2 cellular contexts compared by ENCODE assay signal in the genomic region with DNA sequence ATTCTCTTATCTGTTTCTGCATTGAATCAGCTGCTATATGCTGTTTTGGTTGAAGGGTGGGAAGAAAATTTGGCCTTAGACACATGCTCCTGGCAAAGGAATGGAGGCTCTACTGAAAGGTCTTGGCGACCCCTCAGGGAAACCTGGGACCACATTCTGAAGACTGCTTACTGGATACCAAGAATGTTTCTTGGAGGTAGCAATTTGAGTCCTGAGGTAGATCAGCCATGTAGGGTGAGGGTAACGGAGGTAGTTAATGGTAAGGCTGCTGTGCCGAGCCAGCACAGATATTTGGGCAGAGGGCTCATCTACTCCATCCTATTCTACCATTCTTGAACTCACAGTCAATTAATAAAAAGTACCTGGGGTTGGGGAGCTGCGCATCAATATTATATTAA.
TF ChIP-seq lines count a peak whose summit lies in the region.

No MANE protein-coding gene starts in this region.

TF ChIP-seq in HCT116, 20 proteins besides CTCF, POLR2A, EP300 and RAD21:
- TF ChIP-seq EGR1 (IDR thresholded peaks at IDR 0.05; ENCODE audit: low read depth) (no peak), TCF7L2 (IDR thresholded peaks at IDR 0.05; ENCODE audit: borderline replicate concordance, extremely low read depth, insufficient read depth, insufficient read length) (no peak), CBX3 (IDR thresholded peaks at IDR 0.05; ENCODE audit: low read depth) (no peak), YY1 (IDR thresholded peaks at IDR 0.05; ENCODE audit: extremely low read depth, insufficient replicate concordance, low read depth, low read length) (no peak), CEBPB (IDR thresholded peaks at IDR 0.05; ENCODE audit: low read depth) (no peak), EZH2phosphoT487 (IDR thresholded peaks at IDR 0.05; ENCODE audit: borderline replicate concordance) (no peak), FOSL1 (IDR thresholded peaks at IDR 0.05; ENCODE audit: low read depth) (no peak), EZH2 (IDR thresholded peaks at IDR 0.05) (no peak), SRF (IDR thresholded peaks at IDR 0.05; ENCODE audit: low read depth) (no peak), JUND (IDR thresholded peaks at IDR 0.05) (no peak), SP1 (IDR thresholded peaks at IDR 0.05; ENCODE audit: low read depth) (no peak), SIN3A (IDR thresholded peaks at IDR 0.05; ENCODE audit: low read depth) (no peak), ZNF274 (IDR thresholded peaks at IDR 0.05; ENCODE audit: low read depth, low read length) (no peak)
- TF ChIP-seq, protein P1, sequence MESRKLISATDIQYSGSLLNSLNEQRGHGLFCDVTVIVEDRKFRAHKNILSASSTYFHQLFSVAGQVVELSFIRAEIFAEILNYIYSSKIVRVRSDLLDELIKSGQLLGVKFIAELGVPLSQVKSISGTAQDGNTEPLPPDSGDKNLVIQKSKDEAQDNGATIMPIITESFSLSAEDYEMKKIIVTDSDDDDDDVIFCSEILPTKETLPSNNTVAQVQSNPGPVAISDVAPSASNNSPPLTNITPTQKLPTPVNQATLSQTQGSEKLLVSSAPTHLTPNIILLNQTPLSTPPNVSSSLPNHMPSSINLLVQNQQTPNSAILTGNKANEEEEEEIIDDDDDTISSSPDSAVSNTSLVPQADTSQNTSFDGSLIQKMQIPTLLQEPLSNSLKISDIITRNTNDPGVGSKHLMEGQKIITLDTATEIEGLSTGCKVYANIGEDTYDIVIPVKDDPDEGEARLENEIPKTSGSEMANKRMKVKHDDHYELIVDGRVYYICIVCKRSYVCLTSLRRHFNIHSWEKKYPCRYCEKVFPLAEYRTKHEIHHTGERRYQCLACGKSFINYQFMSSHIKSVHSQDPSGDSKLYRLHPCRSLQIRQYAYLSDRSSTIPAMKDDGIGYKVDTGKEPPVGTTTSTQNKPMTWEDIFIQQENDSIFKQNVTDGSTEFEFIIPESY (IDR thresholded peaks at IDR 0.05; ENCODE audit: extremely low read depth, insufficient replicate concordance, low read length), result no peak
- TF ChIP-seq, protein P2, sequence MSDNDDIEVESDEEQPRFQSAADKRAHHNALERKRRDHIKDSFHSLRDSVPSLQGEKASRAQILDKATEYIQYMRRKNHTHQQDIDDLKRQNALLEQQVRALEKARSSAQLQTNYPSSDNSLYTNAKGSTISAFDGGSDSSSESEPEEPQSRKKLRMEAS (IDR thresholded peaks at IDR 0.05), result no peak
- TF ChIP-seq, protein P3, sequence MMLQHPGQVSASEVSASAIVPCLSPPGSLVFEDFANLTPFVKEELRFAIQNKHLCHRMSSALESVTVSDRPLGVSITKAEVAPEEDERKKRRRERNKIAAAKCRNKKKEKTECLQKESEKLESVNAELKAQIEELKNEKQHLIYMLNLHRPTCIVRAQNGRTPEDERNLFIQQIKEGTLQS (IDR thresholded peaks at IDR 0.05), result no peak

TF ChIP-seq in H1, 55 proteins besides CTCF, POLR2A, EP300 and RAD21:
- TF ChIP-seq KDM5A (IDR thresholded peaks at IDR 0.05; ENCODE audit: low read length) (no peak), TCF12 (IDR thresholded peaks at IDR 0.05; ENCODE audit: low read depth, low read length) (no peak), CTBP2 (IDR thresholded peaks at IDR 0.05; ENCODE audit: borderline replicate concordance, insufficient read depth, insufficient read length, low read length) (no peak), SUZ12 (IDR thresholded peaks at IDR 0.05; ENCODE audit: low read length) (no peak), NANOG (IDR thresholded peaks at IDR 0.05; ENCODE audit: insufficient read depth, low read depth, low read length, poor library complexity, severe bottlenecking) (no peak), NRF1 (IDR thresholded peaks at IDR 0.05; ENCODE audit: low read depth, low read length) (no peak), GTF2F1 (IDR thresholded peaks at IDR 0.05; ENCODE audit: borderline replicate concordance, low read depth, low read length) (no peak), KDM4A (IDR thresholded peaks at IDR 0.05; ENCODE audit: low read depth, low read length, severe bottlenecking) (no peak), TAF1 (IDR thresholded peaks at IDR 0.05; ENCODE audit: low read depth, low read length) (no peak), CBX8 (IDR thresholded peaks at IDR 0.05; ENCODE audit: borderline replicate concordance, low read depth, low read length) (no peak), RBBP5 (IDR thresholded peaks at IDR 0.05; ENCODE audit: borderline replicate concordance, low read depth, low read length) (no peak), TBP (IDR thresholded peaks at IDR 0.05; ENCODE audit: low read depth, low read length) (no peak), SIX5 (IDR thresholded peaks at IDR 0.05; ENCODE audit: low read depth, low read length) (no peak), SP4 (IDR thresholded peaks at IDR 0.05; ENCODE audit: low read length) (no peak), EZH2 (IDR thresholded peaks at IDR 0.05; ENCODE audit: low read depth, low read length, severe bottlenecking) (no peak)
- TF ChIP-seq, protein P4, sequence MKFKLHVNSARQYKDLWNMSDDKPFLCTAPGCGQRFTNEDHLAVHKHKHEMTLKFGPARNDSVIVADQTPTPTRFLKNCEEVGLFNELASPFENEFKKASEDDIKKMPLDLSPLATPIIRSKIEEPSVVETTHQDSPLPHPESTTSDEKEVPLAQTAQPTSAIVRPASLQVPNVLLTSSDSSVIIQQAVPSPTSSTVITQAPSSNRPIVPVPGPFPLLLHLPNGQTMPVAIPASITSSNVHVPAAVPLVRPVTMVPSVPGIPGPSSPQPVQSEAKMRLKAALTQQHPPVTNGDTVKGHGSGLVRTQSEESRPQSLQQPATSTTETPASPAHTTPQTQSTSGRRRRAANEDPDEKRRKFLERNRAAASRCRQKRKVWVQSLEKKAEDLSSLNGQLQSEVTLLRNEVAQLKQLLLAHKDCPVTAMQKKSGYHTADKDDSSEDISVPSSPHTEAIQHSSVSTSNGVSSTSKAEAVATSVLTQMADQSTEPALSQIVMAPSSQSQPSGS (IDR thresholded peaks at IDR 0.05; ENCODE audit: low read length), result no peak
- TF ChIP-seq, protein P5, sequence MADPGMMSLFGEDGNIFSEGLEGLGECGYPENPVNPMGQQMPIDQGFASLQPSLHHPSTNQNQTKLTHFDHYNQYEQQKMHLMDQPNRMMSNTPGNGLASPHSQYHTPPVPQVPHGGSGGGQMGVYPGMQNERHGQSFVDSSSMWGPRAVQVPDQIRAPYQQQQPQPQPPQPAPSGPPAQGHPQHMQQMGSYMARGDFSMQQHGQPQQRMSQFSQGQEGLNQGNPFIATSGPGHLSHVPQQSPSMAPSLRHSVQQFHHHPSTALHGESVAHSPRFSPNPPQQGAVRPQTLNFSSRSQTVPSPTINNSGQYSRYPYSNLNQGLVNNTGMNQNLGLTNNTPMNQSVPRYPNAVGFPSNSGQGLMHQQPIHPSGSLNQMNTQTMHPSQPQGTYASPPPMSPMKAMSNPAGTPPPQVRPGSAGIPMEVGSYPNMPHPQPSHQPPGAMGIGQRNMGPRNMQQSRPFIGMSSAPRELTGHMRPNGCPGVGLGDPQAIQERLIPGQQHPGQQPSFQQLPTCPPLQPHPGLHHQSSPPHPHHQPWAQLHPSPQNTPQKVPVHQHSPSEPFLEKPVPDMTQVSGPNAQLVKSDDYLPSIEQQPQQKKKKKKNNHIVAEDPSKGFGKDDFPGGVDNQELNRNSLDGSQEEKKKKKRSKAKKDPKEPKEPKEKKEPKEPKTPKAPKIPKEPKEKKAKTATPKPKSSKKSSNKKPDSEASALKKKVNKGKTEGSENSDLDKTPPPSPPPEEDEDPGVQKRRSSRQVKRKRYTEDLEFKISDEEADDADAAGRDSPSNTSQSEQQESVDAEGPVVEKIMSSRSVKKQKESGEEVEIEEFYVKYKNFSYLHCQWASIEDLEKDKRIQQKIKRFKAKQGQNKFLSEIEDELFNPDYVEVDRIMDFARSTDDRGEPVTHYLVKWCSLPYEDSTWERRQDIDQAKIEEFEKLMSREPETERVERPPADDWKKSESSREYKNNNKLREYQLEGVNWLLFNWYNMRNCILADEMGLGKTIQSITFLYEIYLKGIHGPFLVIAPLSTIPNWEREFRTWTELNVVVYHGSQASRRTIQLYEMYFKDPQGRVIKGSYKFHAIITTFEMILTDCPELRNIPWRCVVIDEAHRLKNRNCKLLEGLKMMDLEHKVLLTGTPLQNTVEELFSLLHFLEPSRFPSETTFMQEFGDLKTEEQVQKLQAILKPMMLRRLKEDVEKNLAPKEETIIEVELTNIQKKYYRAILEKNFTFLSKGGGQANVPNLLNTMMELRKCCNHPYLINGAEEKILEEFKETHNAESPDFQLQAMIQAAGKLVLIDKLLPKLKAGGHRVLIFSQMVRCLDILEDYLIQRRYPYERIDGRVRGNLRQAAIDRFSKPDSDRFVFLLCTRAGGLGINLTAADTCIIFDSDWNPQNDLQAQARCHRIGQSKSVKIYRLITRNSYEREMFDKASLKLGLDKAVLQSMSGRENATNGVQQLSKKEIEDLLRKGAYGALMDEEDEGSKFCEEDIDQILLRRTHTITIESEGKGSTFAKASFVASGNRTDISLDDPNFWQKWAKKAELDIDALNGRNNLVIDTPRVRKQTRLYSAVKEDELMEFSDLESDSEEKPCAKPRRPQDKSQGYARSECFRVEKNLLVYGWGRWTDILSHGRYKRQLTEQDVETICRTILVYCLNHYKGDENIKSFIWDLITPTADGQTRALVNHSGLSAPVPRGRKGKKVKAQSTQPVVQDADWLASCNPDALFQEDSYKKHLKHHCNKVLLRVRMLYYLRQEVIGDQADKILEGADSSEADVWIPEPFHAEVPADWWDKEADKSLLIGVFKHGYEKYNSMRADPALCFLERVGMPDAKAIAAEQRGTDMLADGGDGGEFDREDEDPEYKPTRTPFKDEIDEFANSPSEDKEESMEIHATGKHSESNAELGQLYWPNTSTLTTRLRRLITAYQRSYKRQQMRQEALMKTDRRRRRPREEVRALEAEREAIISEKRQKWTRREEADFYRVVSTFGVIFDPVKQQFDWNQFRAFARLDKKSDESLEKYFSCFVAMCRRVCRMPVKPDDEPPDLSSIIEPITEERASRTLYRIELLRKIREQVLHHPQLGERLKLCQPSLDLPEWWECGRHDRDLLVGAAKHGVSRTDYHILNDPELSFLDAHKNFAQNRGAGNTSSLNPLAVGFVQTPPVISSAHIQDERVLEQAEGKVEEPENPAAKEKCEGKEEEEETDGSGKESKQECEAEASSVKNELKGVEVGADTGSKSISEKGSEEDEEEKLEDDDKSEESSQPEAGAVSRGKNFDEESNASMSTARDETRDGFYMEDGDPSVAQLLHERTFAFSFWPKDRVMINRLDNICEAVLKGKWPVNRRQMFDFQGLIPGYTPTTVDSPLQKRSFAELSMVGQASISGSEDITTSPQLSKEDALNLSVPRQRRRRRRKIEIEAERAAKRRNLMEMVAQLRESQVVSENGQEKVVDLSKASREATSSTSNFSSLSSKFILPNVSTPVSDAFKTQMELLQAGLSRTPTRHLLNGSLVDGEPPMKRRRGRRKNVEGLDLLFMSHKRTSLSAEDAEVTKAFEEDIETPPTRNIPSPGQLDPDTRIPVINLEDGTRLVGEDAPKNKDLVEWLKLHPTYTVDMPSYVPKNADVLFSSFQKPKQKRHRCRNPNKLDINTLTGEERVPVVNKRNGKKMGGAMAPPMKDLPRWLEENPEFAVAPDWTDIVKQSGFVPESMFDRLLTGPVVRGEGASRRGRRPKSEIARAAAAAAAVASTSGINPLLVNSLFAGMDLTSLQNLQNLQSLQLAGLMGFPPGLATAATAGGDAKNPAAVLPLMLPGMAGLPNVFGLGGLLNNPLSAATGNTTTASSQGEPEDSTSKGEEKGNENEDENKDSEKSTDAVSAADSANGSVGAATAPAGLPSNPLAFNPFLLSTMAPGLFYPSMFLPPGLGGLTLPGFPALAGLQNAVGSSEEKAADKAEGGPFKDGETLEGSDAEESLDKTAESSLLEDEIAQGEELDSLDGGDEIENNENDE (IDR thresholded peaks at IDR 0.05; ENCODE audit: insufficient replicate concordance, low read length), result no peak
- TF ChIP-seq, protein P2 (IDR thresholded peaks at IDR 0.05), result no peak
